1 cellular context compared by ENCODE assay signal in genomic region chr12:6889775-6890573, GRCh38.
A peak's percentile ranks its signal among the peaks of the same experiment; 100 is the strongest.
TF ChIP-seq lines count a peak whose summit lies in the region.

No MANE protein-coding gene starts in this region.

TF ChIP-seq in K562, 482 proteins besides CTCF, POLR2A, EP300 and RAD21:
- TF ChIP-seq ZNF644 (tag; IDR thresholded peaks at IDR 0.05; ENCODE audit: low read depth) (peak; percentile 36; the same call in 1 of the 2 replicates), ZNF121 (CRISPR knock-in tag; conservative IDR thresholded peaks at IDR 0.05) (peak; percentile 53; the same call in 1 of the 2 replicates), TRIM24 (IDR thresholded peaks at IDR 0.05) (0 out of 4 replicates have a peak, but pooled peaks of 1 of the 2 experiments have one; percentile 31), MLLT1 (IDR thresholded peaks at IDR 0.05) (peak in 1 of 2 experiments; percentile 25; a peak in 1 of 4 replicates)
TF ChIP-seq in K562: peak in this region for 4; not testable (repeated sequence) for 478.
